ENCODE assay signal across 14 cellular contexts in the genomic region with DNA sequence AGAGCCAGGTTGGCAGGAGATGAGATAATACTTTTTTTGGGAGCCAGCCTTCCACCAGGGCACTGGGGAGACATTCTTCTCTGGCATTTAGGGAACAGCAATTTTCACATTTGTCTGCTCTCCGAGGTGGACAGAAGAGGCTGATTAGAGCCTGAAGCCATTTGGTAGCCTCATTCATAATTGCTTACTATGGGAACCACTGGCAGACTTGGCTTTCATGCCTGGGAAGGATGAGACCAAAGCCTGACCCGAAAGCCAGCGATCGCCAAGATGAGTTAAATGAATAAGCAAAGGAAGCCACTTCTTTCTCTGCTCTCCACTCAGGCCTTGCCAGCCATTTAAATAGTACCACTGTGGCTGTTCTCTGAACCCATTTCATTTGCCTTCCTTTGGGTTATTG.
"Had no signal": no experiment of that assay in that cellular context is flagged by ENCODE, and none has a peak within 500 bp of the region (broad histone marks: within the 10 kb centered on the region; RNA-seq: fewer than 3 reads in every experiment).

No MANE protein-coding gene starts in this region.

- H3K9me3 Mint-ChIP-seq: activated naive CD4-positive, alpha-beta T cell treated with anti-CD3 and anti-CD28 coated beads for 36 hours; effector memory CD8-positive, alpha-beta T cell; mesothelial cell of epicardium; natural killer cell; T-helper 1 cell treated with Interleukin-12 subunit alpha and Interleukin-12 subunit beta and Interleukin-4 antibody, amounts not matched to agents 30 μg/mL and 1 μg/mL, for 36 hours had no signal

- DNase-seq: activated CD4-positive, alpha-beta T cell treated with anti-CD3 and anti-CD28 coated beads for 4 hours; activated CD8-positive, alpha-beta memory T cell treated with anti-CD3 and anti-CD28 coated beads, Interleukin-2, amount 50 U/mL, for 48 hours; activated CD8-positive, alpha-beta T cell treated with anti-CD3 and anti-CD28 coated beads, Interleukin-2, amount 10 ng/mL, durations not matched to agents 7 days and 5 days; activated naive CD4-positive, alpha-beta T cell treated with anti-CD3 and anti-CD28 coated beads for 36 hours; cortex of kidney; effector memory CD8-positive, alpha-beta T cell; kidney glomerular epithelial cell; natural killer cell; occipital lobe; stimulated activated CD4-positive, alpha-beta T cell treated with anti-CD3 and anti-CD28 coated beads, Interleukin-15, amount 100 ng/mL, for 24 hours; trophoblast cell had no signal

- H3K4me1 Mint-ChIP-seq: natural killer cell had no signal

- H3K36me3 Mint-ChIP-seq: natural killer cell had no signal

- H3K4me3 Mint-ChIP-seq: activated CD8-positive, alpha-beta T cell treated with anti-CD3 and anti-CD28 coated beads, Interleukin-2, amount 10 ng/mL, durations not matched to agents 7 days and 5 days; activated naive CD4-positive, alpha-beta T cell treated with anti-CD3 and anti-CD28 coated beads for 36 hours; effector memory CD8-positive, alpha-beta T cell; mesothelial cell of epicardium; natural killer cell; T-helper 1 cell treated with Interleukin-12 subunit alpha and Interleukin-12 subunit beta and Interleukin-4 antibody, amounts not matched to agents 30 μg/mL and 1 μg/mL, for 36 hours had no signal

- ATAC-seq: activated CD8-positive, alpha-beta T cell treated with anti-CD3 and anti-CD28 coated beads, Interleukin-2, amount 10 ng/mL, durations not matched to agents 7 days and 5 days; effector memory CD8-positive, alpha-beta T cell; natural killer cell had no signal

- H3K27ac ChIP-seq: epithelial cell of prostate had no signal

- H3K27ac Mint-ChIP-seq: activated CD8-positive, alpha-beta T cell treated with anti-CD3 and anti-CD28 coated beads, Interleukin-2, amount 10 ng/mL, durations not matched to agents 7 days and 5 days; activated naive CD4-positive, alpha-beta T cell treated with anti-CD3 and anti-CD28 coated beads for 36 hours; effector memory CD8-positive, alpha-beta T cell; natural killer cell; T-helper 1 cell treated with Interleukin-12 subunit alpha and Interleukin-12 subunit beta and Interleukin-4 antibody, amounts not matched to agents 30 μg/mL and 1 μg/mL, for 36 hours had no signal
